ENCODE assay signal across 22 cellular contexts in the genomic region with DNA sequence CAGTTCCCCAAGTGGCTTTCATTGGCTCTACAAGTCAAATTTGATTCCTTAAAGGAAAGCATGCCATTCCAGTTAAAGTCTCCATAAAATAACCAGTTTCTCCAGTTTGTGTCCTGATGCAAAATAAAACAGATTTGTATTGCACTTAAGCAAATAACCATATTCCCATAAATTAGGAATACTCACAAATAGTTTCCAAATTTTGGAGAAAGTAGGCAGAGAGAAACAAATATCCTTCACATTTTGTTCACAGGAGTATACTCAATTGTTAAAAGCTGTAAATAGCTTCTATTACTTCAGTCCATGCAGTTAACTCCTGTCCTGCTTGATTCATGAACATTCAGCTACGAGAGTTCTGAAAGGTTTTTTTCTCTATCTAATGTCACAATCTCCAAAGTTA.
"Had no signal": no experiment of that assay in that cellular context is flagged by ENCODE, and none has a peak within 500 bp of the region (broad histone marks: within the 10 kb centered on the region; RNA-seq: fewer than 3 reads in every experiment).

No MANE protein-coding gene starts in this region.

- H3K27me3 ChIP-seq: colonic mucosa, esophagus squamous epithelium, gastrocnemius medialis, heart right ventricle, left lung had no signal

- H3K4me3 ChIP-seq: colonic mucosa, esophagus squamous epithelium, gastrocnemius medialis, heart right ventricle, left lung, lower lobe of right lung had no signal

- H3K36me3 ChIP-seq: colonic mucosa, esophagus squamous epithelium, gastrocnemius medialis, heart right ventricle, left lung, lower lobe of right lung had no signal

- DNase-seq: colonic mucosa; cortex of kidney; effector CD8-positive, alpha-beta T cell; effector memory CD8-positive, alpha-beta T cell; endodermal cell; erythroblast; esophagus squamous epithelium; foreskin fibroblast; foreskin melanocyte; gastrocnemius medialis; glutamatergic neuron; head of caudate nucleus; heart right ventricle; hippocampal formation; left cardiac atrium; left lung; left ventricle myocardium superior; lower lobe of right lung; mesenchymal stem cell; midbrain; naive thymus-derived CD4-positive, alpha-beta T cell had no signal

- H3K4me1 ChIP-seq: colonic mucosa, esophagus squamous epithelium, gastrocnemius medialis, heart right ventricle, left lung, lower lobe of right lung had no signal

- H3K27ac ChIP-seq: colonic mucosa, epithelial cell of prostate, esophagus squamous epithelium, gastrocnemius medialis, heart right ventricle, left lung, lower lobe of right lung had no signal
